Comparison of ENCODE assay signal across 3 cellular contexts in genomic region chr2:178285287-178285615, GRCh38.
"Had no signal": no experiment of that assay in that cellular context is flagged by ENCODE, and none has a peak within 500 bp of the region (broad histone marks: within the 10 kb centered on the region; RNA-seq: fewer than 3 reads in every experiment).

No MANE protein-coding gene starts in this region.

- ATAC-seq: GM12878 had no signal

- H3K4me3 ChIP-seq: GM12878 had no signal

- DNase-seq: GDM1, GF-D8 had no signal
